In the genomic region with DNA sequence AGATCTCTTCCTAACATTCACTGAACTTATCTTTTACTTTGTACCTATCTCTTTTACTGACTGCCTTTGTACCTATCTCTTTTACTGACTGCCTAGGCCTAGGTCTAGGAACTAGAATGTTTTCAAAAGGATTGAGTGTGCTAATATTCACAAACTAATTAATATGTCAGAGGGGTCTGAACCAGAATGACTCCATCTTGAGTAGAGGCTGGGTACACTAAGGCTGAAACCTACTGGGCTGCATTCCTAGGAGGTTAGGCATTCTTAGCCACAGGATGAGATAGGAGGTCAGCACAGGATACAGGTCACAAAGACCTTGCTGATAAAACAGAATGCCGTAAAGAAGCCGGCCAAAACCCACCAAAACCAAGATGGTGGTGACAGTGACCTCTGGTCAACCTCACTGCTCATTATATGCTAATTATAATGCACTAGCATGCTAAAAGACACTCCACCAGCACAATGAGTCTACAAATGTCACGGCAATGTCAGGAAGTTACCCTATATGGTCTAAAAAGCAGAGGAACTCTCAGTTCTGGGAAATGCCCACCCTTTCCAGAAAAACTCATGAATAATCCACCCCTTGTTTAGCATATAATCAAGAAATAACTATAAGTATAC, we compare ENCODE assay signal across 13 cellular contexts. TPM values are rescaled to one million over a fixed set of nuclear protein-coding genes. Genes with fewer than 3 reads are reported as not detected.
A peak's percentile ranks its signal among the peaks of the same experiment; 100 is the strongest.
DNase-seq lines count a peak whose midpoint lies in the region; ATAC-seq, FAIRE-seq and TF ChIP-seq lines count a peak whose summit lies in the region.
"Had no signal": no experiment of that assay in that cellular context is flagged by ENCODE, and none has a peak within 500 bp of the region (broad histone marks: within the 10 kb centered on the region; RNA-seq: fewer than 3 reads in every experiment).

No MANE protein-coding gene starts in this region.

- H3K9me3 Mint-ChIP-seq in Caco-2 (ENCODE audit: unreplicated experiment) (no peaks in the 10 kb centered on the region), GM23338 (no peaks in the 10 kb centered on the region)
- H3K9me3 Mint-ChIP-seq: central memory CD8-positive, alpha-beta T cell had no signal

- POLR2A ChIA-PET in Caco-2 (lab: Charles Lee) = interaction anchor here (0.8 kb wide), 1 partner anchor 82 kb away, joined by 5 read pairs; a partner anchor contains a TSS

- no peak for FAIRE-seq in small intestine (lab: Jason Lieb, UNC)

- H3K27ac ChIP-seq in GM23338 (ENCODE audit: low read depth) (no peak overlapping the region), adrenal gland (peak overlapping the region in 4 of 5 donors; percentile 30 to 72 (median 66)), small intestine (ENCODE audit: low read depth in 1 of 2, low read length in 1 of 2) (peak overlapping the region in 1 of 2 donors; percentile 54)

- intact Hi-C loops in Caco-2 (cut with micrococcal nuclease; ENCODE audit: unreplicated experiment) = loop anchor here (1.0 kb wide), 5 partner anchors 16 to 64 kb away; no protein-coding TSS in a partner anchor
- intact Hi-C loops in adrenal gland (cut with DNase I) = no loop called here

- H3K36me3 Mint-ChIP-seq in Caco-2 (ENCODE audit: insufficient read depth, unreplicated experiment) = peaks cover 15% of the 10 kb centered on the region
- H3K36me3 Mint-ChIP-seq in GM23338 (ENCODE audit: low read depth) = no peaks in the 10 kb centered on the region

- BruUV-seq in Caco-2 (replicated peaks; lab: Mats Ljungman, UMichigan) = no TSS peak

- H3K27me3 ChIP-seq in Caco-2 (replicated peaks; ENCODE audit: control insufficient read depth, insufficient read depth, low read length) (no peaks in the 10 kb centered on the region), GM23338 (ENCODE audit: insufficient read depth) (peaks cover 57% of the 10 kb centered on the region), adrenal gland (no peaks in the 10 kb centered on the region), small intestine (ENCODE audit: control insufficient read depth in 2 of 2, insufficient read depth in 2 of 2, low read length in 2 of 2) (no peaks in the 10 kb centered on the region)

- DNase-seq in Caco-2 = peak; percentile 77 to 89
- DNase-seq in GM23338 (ENCODE audit: low spot score) = peak; percentile 63
- DNase-seq in adrenal gland = no peak
- DNase-seq in myocyte (ENCODE audit: low read depth) = peak; percentile 73
- DNase-seq in cortex of kidney (lab: John Stamatoyannopoulos, UW) = no peak
- no peak for DNase-seq in small intestine
- DNase-seq: activated CD8-positive, alpha-beta memory T cell treated with anti-CD3 and anti-CD28 coated beads, Interleukin-2, amount 50 U/mL, for 48 hours; hippocampal formation; NCI-H524 treated with DMSO at 0.1 percent for 48 hours; T-helper 2 cell had no signal

- H3K4me1 Mint-ChIP-seq in Caco-2 (ENCODE audit: low read depth, unreplicated experiment) (peaks cover 41% of the 10 kb centered on the region), GM23338 (peaks cover 64% of the 10 kb centered on the region)

- H3K79me2 ChIP-seq in GM23338 (replicated peaks; ENCODE audit: insufficient read depth) = no peaks in the 10 kb centered on the region

- no peaks in the 10 kb centered on the region for H3K9me3 ChIP-seq in Caco-2
- H3K9me3 ChIP-seq in adrenal gland (replicated peaks in 1 of 3) = no peaks in the 10 kb centered on the region
- no peaks in the 10 kb centered on the region for H3K9me3 ChIP-seq in small intestine (ENCODE audit: control insufficient read depth, low read depth)

- peak overlapping the region; percentile 94 for H3K27ac Mint-ChIP-seq in Caco-2 (ENCODE audit: unreplicated experiment)
- no peak overlapping the region for H3K27ac Mint-ChIP-seq in GM23338

- no peaks in the 10 kb centered on the region for H3K27me3 Mint-ChIP-seq in Caco-2 (ENCODE audit: insufficient read depth, unreplicated experiment)
- H3K27me3 Mint-ChIP-seq in GM23338 (ENCODE audit: insufficient read depth, low read depth, poor library complexity) = peaks cover 18% of the 10 kb centered on the region

- peak overlapping the region; percentile 8; the same call in 1 of the 2 replicates for H3K4me2 ChIP-seq in GM23338

- ATAC-seq in GM23338 (no peak), HG03045 (IDR thresholded peaks at IDR 0.05; ENCODE audit: unreplicated experiment) (no peak), HG03159 (IDR thresholded peaks at IDR 0.05; ENCODE audit: unreplicated experiment) (no peak)

- 52 to 65% (median 60%) methylated on average over 3 of the region's 3 CpGs for WGBS in adrenal gland, 4 donors
- WGBS in small intestine, 3 donors = 86 to 90% (median 88%) methylated on average over 3 of the region's 3 CpGs

- CTCF ChIA-PET in Caco-2 (lab: Charles Lee) = interaction anchor here (0.9 to 1.2 kb wide), 2 partner anchors 31 to 64 kb away, joined by 3 to 6 read pairs; no protein-coding TSS in a partner anchor

- no peak overlapping the region for H2AFZ ChIP-seq in GM23338

- H3K4me3 ChIP-seq in Caco-2 (ENCODE audit: low read depth, low read length) (no peak overlapping the region), GM23338 (no peak overlapping the region), adrenal gland (no peak overlapping the region), small intestine (ENCODE audit: low read depth in 1 of 2, low read length in 2 of 2) (no peak overlapping the region)

- no peak for TF ChIP-seq POLR2A in adrenal gland (IDR thresholded peaks at IDR 0.05)

- no peaks in the 10 kb centered on the region for H3F3A ChIP-seq in GM23338 (replicated peaks; ENCODE audit: low read depth)

- peak overlapping the region; percentile 30 for H3K4me3 Mint-ChIP-seq in Caco-2 (ENCODE audit: unreplicated experiment)
- H3K4me3 Mint-ChIP-seq in GM23338 = no peak overlapping the region; the same call in 2 of the 3 replicates
- H3K4me3 Mint-ChIP-seq: central memory CD8-positive, alpha-beta T cell had no signal

- no peaks in the 10 kb centered on the region; the same call in 1 of the 2 replicates for H4K20me1 ChIP-seq in GM23338 (replicated peaks; ENCODE audit: insufficient read depth)

- H3K36me3 ChIP-seq in Caco-2 (ENCODE audit: control insufficient read depth, insufficient read depth, low read length) = no peaks in the 10 kb centered on the region
- no peaks in the 10 kb centered on the region for H3K36me3 ChIP-seq in GM23338 (ENCODE audit: insufficient read depth)
- H3K36me3 ChIP-seq in adrenal gland (replicated peaks in 1 of 2) = no peaks in the 10 kb centered on the region
- no peaks in the 10 kb centered on the region for H3K36me3 ChIP-seq in small intestine (ENCODE audit: control insufficient read depth in 2 of 2, insufficient read depth in 2 of 2, low read length in 2 of 2)

- H3K9me2 ChIP-seq in GM23338 (ENCODE audit: insufficient read depth) = no peaks in the 10 kb centered on the region

- H3K4me1 ChIP-seq in Caco-2 (peaks cover 61% of the 10 kb centered on the region), GM23338 (ENCODE audit: insufficient read depth) (peaks cover 36% of the 10 kb centered on the region), adrenal gland (replicated peaks in 1 of 2) (peaks cover 53 to 64% of the 10 kb centered on the region in 2 donors), small intestine (ENCODE audit: control insufficient read depth in 2 of 2, insufficient read depth in 1 of 2, low read depth in 1 of 2, low read length in 1 of 2) (peaks cover 0 to 13% of the 10 kb centered on the region in 2 donors)

- no peak for TF ChIP-seq CTCF in Caco-2 (IDR thresholded peaks at IDR 0.05; ENCODE audit: insufficient read depth in 1 of 2, low read depth in 1 of 2, low read length in 1 of 2, severe bottlenecking in 1 of 2, unreplicated experiment in 1 of 2)
- no peak for TF ChIP-seq CTCF in GM23338 (conservative IDR thresholded peaks at IDR 0.05; ENCODE audit: low read depth in 2 of 2)
- TF ChIP-seq CTCF in adrenal gland (IDR thresholded peaks at IDR 0.05) = no peak

TF ChIP-seq in GM23338, 12 proteins besides CTCF, POLR2A, EP300 and RAD21 (continues in another document):
- TF ChIP-seq ZNF114 (CRISPR knock-in tag; IDR thresholded peaks at IDR 0.05) = no peak

RNA-seq across cellular contexts. Expression of a gene that starts 2.5 kb away (rescaled TPM):
- total RNA-seq in Caco-2 (2022) (85.6 and 88.5 TPM in 2 replicates), adrenal gland (100 to 1,000 TPM in 5 of 8 donors, 10 to 100 TPM in 3; 91.8 to 243 (median 139) TPM), myocyte (223 and 309 TPM in 2 replicates)
- total RNA-seq in GM23338 (2014; rRNA removed; shearing (Covaris generic)) = 8.8 and 10.0 TPM in 2 replicates
- polyA plus RNA-seq in GM23338 (2016; fragmentation: Nextera tagmentation; extraction: Ambion mirVana) (13.4 and 15.7 TPM in 2 replicates), adrenal gland (10 to 100 TPM; 23.9 to 56.9 (median 28.2) TPM), small intestine (10 to 100 TPM in 1 of 3 donors, 1 to 10 TPM in 2; 5.8 to 16.2 (median 8.1) TPM)
- 45.2 TPM for polyA plus RNA-seq in myocyte (2012)

RNA-seq across cellular contexts. Expression of a gene that starts 45.8 kb away (rescaled TPM):
- total RNA-seq in Caco-2 (2022) (0.34 TPM in 1 of 2 replicates, not detected in the other), adrenal gland (1 to 10 TPM in 1 of 8 donors, under 1 TPM in 3, not detected in 4; 0.36 to 1.8 (median 0.59) TPM), myocyte (1.4 and 1.7 TPM in 2 replicates)
- not detected in 2 replicates for total RNA-seq in GM23338 (2014; rRNA removed; shearing (Covaris generic))
- polyA plus RNA-seq in GM23338 (2016; fragmentation: Nextera tagmentation; extraction: Ambion mirVana) (not detected in 2 replicates), adrenal gland (1 to 10 TPM in 1 of 3 donors, under 1 TPM in 1, not detected in 1; 0.26 to 2.7 TPM), small intestine (under 1 TPM in 1 of 3 donors, not detected in 2; 0.24 TPM)
- polyA plus RNA-seq in myocyte (2012) = 1.1 TPM

Comparison
In these comparisons a context has a peak if more than half of its experiments do, and no peak if none do; other contexts are left out.
1. DNase-seq: peak in Caco-2 (2 of 2), GM23338 (single experiment) and myocyte (single experiment); none in adrenal gland (0 of 7), cortex of kidney (single experiment) and small intestine (single experiment).